15 cellular contexts compared by ENCODE assay signal in genomic region chr11:104402812-104403521, GRCh38.
DNase-seq lines count a peak whose midpoint lies in the region; ATAC-seq, FAIRE-seq and TF ChIP-seq lines count a peak whose summit lies in the region.
"Had no signal": no experiment of that assay in that cellular context is flagged by ENCODE, and none has a peak within 500 bp of the region (broad histone marks: within the 10 kb centered on the region; RNA-seq: fewer than 3 reads in every experiment).

No MANE protein-coding gene starts in this region.

- TF ChIP-seq CTCF in GM23338 (conservative IDR thresholded peaks at IDR 0.05; ENCODE audit: low read depth in 2 of 2) (no peak), WTC11 (IDR thresholded peaks at IDR 0.05) (no peak), pancreas (IDR thresholded peaks at IDR 0.05) (no peak)

- DNase-seq in GM23338 (ENCODE audit: low spot score) (peak; percentile 33), KBM-7 (peak; percentile 45), WTC11 (ENCODE audit: low spot score) (no peak), trophoblast cell (no peak), pancreas (no peak)
- DNase-seq: dermis blood vessel endothelial cell; foreskin keratinocyte; NCI-H2029; stimulated activated CD4-positive, alpha-beta T cell treated with anti-CD3 and anti-CD28 coated beads, Interleukin-2, amount 100 ng/mL, for 24 hours; stomach; T-helper 17 cell had no signal

- H3K23ac ChIP-seq in trophoblast cell (ENCODE audit: low read length), result no peak overlapping the region

- H3K27me3 Mint-ChIP-seq in GM23338 (ENCODE audit: insufficient read depth, low read depth, poor library complexity) (no peaks in the 10 kb centered on the region), WTC11 (ENCODE audit: low read depth) (no peaks in the 10 kb centered on the region)

- intact Hi-C loops in pancreas (cut with DNase I), result no loop called here

- H3K79me2 ChIP-seq in GM23338 (replicated peaks; ENCODE audit: insufficient read depth), result no peaks in the 10 kb centered on the region
- no peaks in the 10 kb centered on the region for H3K79me2 ChIP-seq in trophoblast cell (ENCODE audit: control insufficient read depth, insufficient read depth, low read length, poor library complexity)
- H3K79me2 ChIP-seq: parathyroid adenoma had no signal

- peak overlapping the region; percentile 75 for H3K27ac ChIP-seq in GM23338 (ENCODE audit: low read depth)
- no peak overlapping the region for H3K27ac ChIP-seq in trophoblast cell (ENCODE audit: low read depth, low read length)
- H3K27ac ChIP-seq in pancreas, result no peak overlapping the region
- H3K27ac ChIP-seq: foreskin keratinocyte, parathyroid adenoma, stomach had no signal

- H3K27ac Mint-ChIP-seq in GM23338 (peak overlapping the region; percentile 67), WTC11 (peak overlapping the region; percentile 97)
- H3K27ac Mint-ChIP-seq: T-helper 17 cell had no signal

- POLR2A ChIA-PET in WTC11 (lab: Charles Lee), result interaction anchor here (0.5 to 1.4 kb wide), 3 partner anchors 8 to 290 kb away, joined by 3 to 5 read pairs (median 4); no protein-coding TSS in a partner anchor

- no peak overlapping the region for H3K9ac ChIP-seq in trophoblast cell (ENCODE audit: low read length)
- H3K9ac ChIP-seq: parathyroid adenoma had no signal

- FAIRE-seq in pancreas (lab: Jason Lieb, UNC), result no peak

- peaks cover 7% of the 10 kb centered on the region; the same call in 1 of the 2 replicates for H3F3A ChIP-seq in GM23338 (replicated peaks; ENCODE audit: low read depth)

- no peak overlapping the region for H4K12ac ChIP-seq in trophoblast cell (ENCODE audit: low read depth, low read length)

- H2BK5ac ChIP-seq in trophoblast cell (ENCODE audit: low read depth, low read length, poor library complexity), result peak overlapping the region; percentile 31

- H3K18ac ChIP-seq in trophoblast cell (ENCODE audit: low read length), result no peak overlapping the region

- H2AFZ ChIP-seq in GM23338 (peak overlapping the region; percentile 67), trophoblast cell (ENCODE audit: insufficient read depth, low read length, poor library complexity) (no peak overlapping the region)
- H2AFZ ChIP-seq: parathyroid adenoma had no signal

- peak overlapping the region; percentile 49 for H2BK12ac ChIP-seq in trophoblast cell (ENCODE audit: low read length)

- CTCF ChIA-PET in WTC11 (lab: Charles Lee), result interaction anchor here (1.2 to 1.5 kb wide), 3 partner anchors 10 to 1460 kb away, joined by 3 to 5 read pairs (median 3); no protein-coding TSS in a partner anchor

- H3K4me1 Mint-ChIP-seq in GM23338 (peaks cover 34% of the 10 kb centered on the region), WTC11 (peaks cover 36% of the 10 kb centered on the region)
- H3K4me1 Mint-ChIP-seq: T-helper 17 cell had no signal

- no peak overlapping the region for H4K91ac ChIP-seq in trophoblast cell (ENCODE audit: low read depth, low read length)

- peak overlapping the region; percentile 48 for H3K4me3 Mint-ChIP-seq in GM23338
- H3K4me3 Mint-ChIP-seq in WTC11, result peak overlapping the region; percentile 32
- H3K4me3 Mint-ChIP-seq: T-helper 17 cell had no signal

- H3K4me1 ChIP-seq in GM23338 (ENCODE audit: insufficient read depth), result peaks cover 21% of the 10 kb centered on the region
- peaks cover 3 to 6% of the 10 kb centered on the region in 2 experiments for H3K4me1 ChIP-seq in trophoblast cell (ENCODE audit: control insufficient read depth in 1 of 2, insufficient read depth in 2 of 2, low read length in 2 of 2)
- no peaks in the 10 kb centered on the region for H3K4me1 ChIP-seq in pancreas
- H3K4me1 ChIP-seq: foreskin keratinocyte, parathyroid adenoma, stomach had no signal

- no peaks in the 10 kb centered on the region for H3K27me3 ChIP-seq in GM23338 (ENCODE audit: insufficient read depth)
- no peaks in the 10 kb centered on the region for H3K27me3 ChIP-seq in trophoblast cell (ENCODE audit: insufficient read depth, low read length)
- no peaks in the 10 kb centered on the region for H3K27me3 ChIP-seq in pancreas
- H3K27me3 ChIP-seq: foreskin keratinocyte, stomach had no signal

- no peak overlapping the region for H2BK120ac ChIP-seq in trophoblast cell (ENCODE audit: insufficient read depth, low read length, poor library complexity)

- H3K4ac ChIP-seq in trophoblast cell (ENCODE audit: low read depth, low read length), result no peak overlapping the region

- no peaks in the 10 kb centered on the region for H3K9me3 ChIP-seq in trophoblast cell (ENCODE audit: insufficient read depth, low read depth, low read length)
- H3K9me3 ChIP-seq in pancreas, result no peaks in the 10 kb centered on the region
- H3K9me3 ChIP-seq: stomach had no signal

- in situ Hi-C loops in KBM-7 (cut with MboI; ENCODE audit: low pct_unique_long_range_greater_than_20kb, low sequenced_read_pairs), result no loop called here

- H3K4me2 ChIP-seq in GM23338, result peak overlapping the region; percentile 61
- H3K4me2 ChIP-seq in trophoblast cell (ENCODE audit: low read length), result no peak overlapping the region

- no peak overlapping the region for H2AK5ac ChIP-seq in trophoblast cell (ENCODE audit: low read length)

- H3K79me1 ChIP-seq in trophoblast cell (ENCODE audit: low read length), result peaks cover 2% of the 10 kb centered on the region

- H3K14ac ChIP-seq in trophoblast cell (ENCODE audit: low read length), result peak overlapping the region; percentile 51

- no peaks in the 10 kb centered on the region for H4K20me1 ChIP-seq in GM23338 (replicated peaks; ENCODE audit: insufficient read depth)

- H3K9me3 Mint-ChIP-seq in GM23338 (no peaks in the 10 kb centered on the region), WTC11 (peaks cover 4% of the 10 kb centered on the region; the same call in 1 of the 2 replicates)

- 0 out of 2 replicates have a peak overlapping the region, but pooled peaks have one; percentile 22 for H3K4me3 ChIP-seq in GM23338
- no peak overlapping the region for H3K4me3 ChIP-seq in trophoblast cell (ENCODE audit: low read depth, low read length)
- no peak overlapping the region for H3K4me3 ChIP-seq in pancreas
- H3K4me3 ChIP-seq: lung, stomach had no signal

- WGBS in trophoblast cell (ENCODE audit: extremely low coverage, insufficient coverage, insufficient read length), result no CpG with 5 or more reads among the region's 1 CpG
- WGBS in pancreas, 2 donors, result 80 to 81% methylated on average over 1 of the region's 1 CpG

- no peak overlapping the region for H4K8ac ChIP-seq in trophoblast cell (ENCODE audit: low read depth, low read length)

- H3K9me2 ChIP-seq in GM23338 (ENCODE audit: insufficient read depth), result no peaks in the 10 kb centered on the region

- H3K36me3 Mint-ChIP-seq in GM23338 (ENCODE audit: low read depth) (no peaks in the 10 kb centered on the region), WTC11 (no peaks in the 10 kb centered on the region)

- ATAC-seq in GM23338 (peak; percentile 96), WTC11 (peak; percentile 94), GM21515 (IDR thresholded peaks at IDR 0.05; ENCODE audit: unreplicated experiment) (no peak), HG03196 (IDR thresholded peaks at IDR 0.05; ENCODE audit: unreplicated experiment) (no peak), pancreas (no peak)
- ATAC-seq: foreskin keratinocyte, T-helper 17 cell had no signal

- no peaks in the 10 kb centered on the region for H3K36me3 ChIP-seq in GM23338 (ENCODE audit: insufficient read depth)
- H3K36me3 ChIP-seq in trophoblast cell (ENCODE audit: control insufficient read depth in 1 of 2, insufficient read depth in 2 of 2, low read length in 2 of 2), result no peaks in the 10 kb centered on the region
- no peaks in the 10 kb centered on the region for H3K36me3 ChIP-seq in pancreas
- H3K36me3 ChIP-seq: stomach had no signal

TF ChIP-seq in WTC11, 78 proteins besides CTCF, POLR2A, EP300 and RAD21:
- TF ChIP-seq FOXK1 (CRISPR knock-in tag; IDR thresholded peaks at IDR 0.05) (0 out of 2 replicates have a peak, but pooled peaks have one; percentile 22), TEAD1 (CRISPR knock-in tag; IDR thresholded peaks at IDR 0.05) (peak; percentile 54; the same call in 1 of the 2 replicates), ZNF423 (CRISPR knock-in tag; IDR thresholded peaks at IDR 0.05) (peak; percentile 14; the same call in 1 of the 2 replicates), TCF7 (CRISPR knock-in tag; IDR thresholded peaks at IDR 0.05; ENCODE audit: low read depth) (no peak), FOXP4 (CRISPR knock-in tag; IDR thresholded peaks at IDR 0.05) (peak; percentile 75; the same call in 1 of the 2 replicates), HMGA2 (CRISPR knock-in tag; IDR thresholded peaks at IDR 0.05) (no peak)

Comparison
In these comparisons a context has a peak if more than half of its experiments do, and no peak if none do; other contexts are left out.
1. ATAC-seq: peak in GM23338 (single experiment) and WTC11 (single experiment); none in GM21515 (single experiment), HG03196 (single experiment) and pancreas (0 of 4).
2. DNase-seq: peak in GM23338 (single experiment) and KBM-7 (single experiment); none in WTC11 (single experiment), trophoblast cell (0 of 2) and pancreas (0 of 6).